8 cellular contexts compared by ENCODE assay signal in the genomic region with DNA sequence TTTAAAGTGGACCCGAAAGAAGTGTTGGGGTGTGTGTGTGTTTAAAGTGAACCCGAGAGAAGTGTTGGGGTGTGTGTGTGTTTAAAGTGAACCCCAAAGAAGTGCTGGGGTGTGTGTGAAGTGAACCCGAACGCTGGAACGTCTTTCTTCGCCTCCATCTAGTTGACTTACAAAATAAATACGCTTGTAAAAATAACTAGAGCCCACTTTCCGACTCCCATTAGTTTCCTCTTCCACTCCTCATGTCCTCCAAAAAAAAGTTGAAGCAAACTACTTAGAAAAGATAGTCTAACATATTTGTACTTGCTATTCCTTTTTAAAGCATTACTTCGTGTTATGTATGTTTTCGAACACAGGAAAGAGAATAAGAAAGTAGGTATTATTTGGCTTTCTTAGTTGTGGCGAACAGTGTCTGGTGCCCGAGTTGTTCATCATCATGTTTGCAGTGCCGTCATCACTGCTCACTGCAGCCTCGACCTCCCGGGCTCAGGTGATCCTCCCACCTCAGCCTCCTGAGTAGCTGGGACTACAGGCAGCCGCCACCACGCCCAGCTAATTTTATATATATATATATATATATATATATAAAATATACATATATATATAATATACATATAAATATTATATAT. TPM values are rescaled to one million over a fixed set of nuclear protein-coding genes. Genes with fewer than 3 reads are reported as not detected.
A peak's percentile ranks its signal among the peaks of the same experiment; 100 is the strongest.
DNase-seq lines count a peak whose midpoint lies in the region; ATAC-seq and TF ChIP-seq lines count a peak whose summit lies in the region.

No MANE protein-coding gene starts in this region.

- CTCF ChIA-PET in HEK293 (lab: Yijun Ruan, JAX), result interaction anchor here (0.7 kb wide), 1 partner anchor 14 kb away, joined by 3 read pairs; no protein-coding TSS in a partner anchor

- peaks cover 60% of the 10 kb centered on the region for H3K79me2 ChIP-seq in osteoblast (ENCODE audit: insufficient read depth, low read length)

- H3K27ac ChIP-seq in HEK293 (ENCODE audit: extremely low read depth, low read depth, low read length), result peak overlapping the region; percentile 73; the same call in 1 of the 2 replicates
- H3K27ac ChIP-seq in osteoblast (ENCODE audit: low read depth, low read length), result peak overlapping the region; percentile 93

- peaks cover 10% of the 10 kb centered on the region for H3K36me3 Mint-ChIP-seq in endothelial cell (ENCODE audit: low read depth, unreplicated experiment)

- H3K4me1 ChIP-seq in HEK293 (ENCODE audit: control insufficient read depth, insufficient read depth, low read length) (no peaks in the 10 kb centered on the region; the same call in 1 of the 2 replicates), osteoblast (ENCODE audit: insufficient read depth, low read length) (peaks cover 27% of the 10 kb centered on the region)

- POLR2A ChIA-PET in HEK293 (lab: Yijun Ruan, JAX), result interaction anchor here (0.5 kb wide), 1 partner anchor 39 kb away, joined by 3 read pairs; no protein-coding TSS in a partner anchor

- peak; percentile 12 for DNase-seq in ACHN
- DNase-seq in endothelial cell (ENCODE audit: low spot score), result no peak
- DNase-seq in osteoblast (ENCODE audit: insufficient read length, low spot score, missing footprints), result peak; percentile 21
- no peak for DNase-seq in islet precursor cell
- DNase-seq in NK-92 treated with Interleukin-12 subunit alpha and Interleukin-12 subunit beta, amount 100 ng/mL, for 24 hours (lab: John Stamatoyannopoulos, UW), result no peak

- peak overlapping the region; percentile 95 for H3K27ac Mint-ChIP-seq in endothelial cell (ENCODE audit: unreplicated experiment)

- H3K4me2 ChIP-seq in osteoblast (ENCODE audit: insufficient read depth, low read length), result peak overlapping the region; percentile 95

- in situ Hi-C loops in ACHN (cut with HindIII; ENCODE audit: low pct_ligation_motif_present, low pct_unique_long_range_greater_than_20kb, low sequenced_read_pairs), result no loop called here

- H2AFZ ChIP-seq in osteoblast (ENCODE audit: low read length), result peak overlapping the region; percentile 85

- peak overlapping the region; percentile 100 for H3K4me3 Mint-ChIP-seq in endothelial cell (ENCODE audit: unreplicated experiment)

- H3K4me3 ChIP-seq in HEK293 (ENCODE audit: low read depth, low read length) (peak overlapping the region; percentile 99), osteoblast (ENCODE audit: insufficient read depth, low read length) (peak overlapping the region; percentile 95)

- H3K9me3 ChIP-seq in HEK293 (ENCODE audit: control insufficient read depth, insufficient read depth, low read depth, low read length), result no peaks in the 10 kb centered on the region
- H3K9me3 ChIP-seq in osteoblast (ENCODE audit: low read depth, low read length), result no peaks in the 10 kb centered on the region

- H3K9me3 Mint-ChIP-seq in endothelial cell (ENCODE audit: unreplicated experiment), result no peaks in the 10 kb centered on the region

- H3K27me3 ChIP-seq in osteoblast (ENCODE audit: insufficient read depth, low read length), result no peaks in the 10 kb centered on the region

- peaks cover 4% of the 10 kb centered on the region for H3K27me3 Mint-ChIP-seq in endothelial cell (ENCODE audit: unreplicated experiment)

- ATAC-seq in activated CD4-positive, CD25-positive, alpha-beta regulatory T cell treated with anti-CD3 and anti-CD28 coated beads, Interleukin-2, amount 50 U/mL, for 24 hours, result peak; percentile 27 to 42
- no peak for ATAC-seq in HG03108 (IDR thresholded peaks at IDR 0.05; ENCODE audit: unreplicated experiment)

- TF ChIP-seq CTCF in HEK293 (tag by site-specific recombination; IDR thresholded peaks at IDR 0.05), result no peak
- no peak for TF ChIP-seq CTCF in endothelial cell (IDR thresholded peaks at IDR 0.05; ENCODE audit: unreplicated experiment)
- no peak for TF ChIP-seq CTCF in osteoblast (IDR thresholded peaks at IDR 0.05; ENCODE audit: extremely low read depth, low read depth, low read length)

- H3K36me3 ChIP-seq in HEK293 (ENCODE audit: control insufficient read depth in 2 of 2, insufficient read depth in 1 of 2, low read length in 2 of 2) (no peaks in the 10 kb centered on the region; a peak in 1 of 3 replicates), osteoblast (ENCODE audit: insufficient read depth, low read length) (peaks cover 9% of the 10 kb centered on the region)

- H4K20me1 ChIP-seq in osteoblast (ENCODE audit: insufficient read depth, low read length), result peaks cover 24% of the 10 kb centered on the region

- H3K4me1 Mint-ChIP-seq in endothelial cell (ENCODE audit: unreplicated experiment), result peaks cover 23% of the 10 kb centered on the region

TF ChIP-seq in HEK293, 187 proteins besides CTCF, POLR2A, EP300 and RAD21:
- TF ChIP-seq KLF7 (tag by site-specific recombination; IDR thresholded peaks at IDR 0.05; ENCODE audit: borderline replicate concordance) (no peak), ZNF629 (tag by site-specific recombination; IDR thresholded peaks at IDR 0.05) (0 out of 2 replicates have a peak, but pooled peaks have one; percentile 23)
- TF ChIP-seq, protein P1, sequence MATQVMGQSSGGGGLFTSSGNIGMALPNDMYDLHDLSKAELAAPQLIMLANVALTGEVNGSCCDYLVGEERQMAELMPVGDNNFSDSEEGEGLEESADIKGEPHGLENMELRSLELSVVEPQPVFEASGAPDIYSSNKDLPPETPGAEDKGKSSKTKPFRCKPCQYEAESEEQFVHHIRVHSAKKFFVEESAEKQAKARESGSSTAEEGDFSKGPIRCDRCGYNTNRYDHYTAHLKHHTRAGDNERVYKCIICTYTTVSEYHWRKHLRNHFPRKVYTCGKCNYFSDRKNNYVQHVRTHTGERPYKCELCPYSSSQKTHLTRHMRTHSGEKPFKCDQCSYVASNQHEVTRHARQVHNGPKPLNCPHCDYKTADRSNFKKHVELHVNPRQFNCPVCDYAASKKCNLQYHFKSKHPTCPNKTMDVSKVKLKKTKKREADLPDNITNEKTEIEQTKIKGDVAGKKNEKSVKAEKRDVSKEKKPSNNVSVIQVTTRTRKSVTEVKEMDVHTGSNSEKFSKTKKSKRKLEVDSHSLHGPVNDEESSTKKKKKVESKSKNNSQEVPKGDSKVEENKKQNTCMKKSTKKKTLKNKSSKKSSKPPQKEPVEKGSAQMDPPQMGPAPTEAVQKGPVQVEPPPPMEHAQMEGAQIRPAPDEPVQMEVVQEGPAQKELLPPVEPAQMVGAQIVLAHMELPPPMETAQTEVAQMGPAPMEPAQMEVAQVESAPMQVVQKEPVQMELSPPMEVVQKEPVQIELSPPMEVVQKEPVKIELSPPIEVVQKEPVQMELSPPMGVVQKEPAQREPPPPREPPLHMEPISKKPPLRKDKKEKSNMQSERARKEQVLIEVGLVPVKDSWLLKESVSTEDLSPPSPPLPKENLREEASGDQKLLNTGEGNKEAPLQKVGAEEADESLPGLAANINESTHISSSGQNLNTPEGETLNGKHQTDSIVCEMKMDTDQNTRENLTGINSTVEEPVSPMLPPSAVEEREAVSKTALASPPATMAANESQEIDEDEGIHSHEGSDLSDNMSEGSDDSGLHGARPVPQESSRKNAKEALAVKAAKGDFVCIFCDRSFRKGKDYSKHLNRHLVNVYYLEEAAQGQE (tag by site-specific recombination; IDR thresholded peaks at IDR 0.05), result no peak

RNA-seq across cellular contexts. Expression of a gene that starts 1.1 kb away (rescaled TPM):
- total RNA-seq in endothelial cell (ENCODE audit: unreplicated experiment) (62.2 TPM), osteoblast (61.9 and 91.6 TPM in 2 replicates)

RNA-seq across cellular contexts. Expression of a gene that starts 42.5 kb away (rescaled TPM):
- 65.3 TPM for total RNA-seq in endothelial cell (ENCODE audit: unreplicated experiment)
- total RNA-seq in osteoblast, result 41.3 and 42.0 TPM in 2 replicates

RNA-seq across cellular contexts. Expression of a gene that starts 55.4 kb away (rescaled TPM):
- 35.0 TPM for total RNA-seq in endothelial cell (ENCODE audit: unreplicated experiment)
- total RNA-seq in osteoblast, result 19.7 and 23.2 TPM in 2 replicates

Comparison
In these comparisons a context has a peak if more than half of its experiments do, and no peak if none do; other contexts are left out.
1. DNase-seq: peak in ACHN (single experiment) and osteoblast (single experiment); none in endothelial cell (single experiment), islet precursor cell (single experiment) and NK-92 treated with Interleukin-12 subunit alpha and Interleukin-12 subunit beta, amount 100 ng/mL, for 24 hours (single experiment).